Comparison of ENCODE assay signal across 1 cellular context in genomic region chr12:52903855-52904508, GRCh38.
TF ChIP-seq lines count a peak whose summit lies in the region.

No MANE protein-coding gene starts in this region.

TF ChIP-seq in HepG2, 621 proteins besides CTCF, POLR2A, EP300 and RAD21 (continued from another document and continues in another):
- no peak for TF ChIP-seq ZNF512B (CRISPR knock-in tag; IDR thresholded peaks at IDR 0.05; ENCODE audit: borderline replicate concordance)
- TF ChIP-seq ETV5 (CRISPR knock-in tag; IDR thresholded peaks at IDR 0.05; ENCODE audit: borderline replicate concordance): peak; percentile 83; the same call in 1 of the 2 replicates
- TF ChIP-seq ZNF746 (CRISPR knock-in tag; IDR thresholded peaks at IDR 0.05): peak; percentile 45; the same call in 1 of the 2 replicates
- TF ChIP-seq, protein P1, sequence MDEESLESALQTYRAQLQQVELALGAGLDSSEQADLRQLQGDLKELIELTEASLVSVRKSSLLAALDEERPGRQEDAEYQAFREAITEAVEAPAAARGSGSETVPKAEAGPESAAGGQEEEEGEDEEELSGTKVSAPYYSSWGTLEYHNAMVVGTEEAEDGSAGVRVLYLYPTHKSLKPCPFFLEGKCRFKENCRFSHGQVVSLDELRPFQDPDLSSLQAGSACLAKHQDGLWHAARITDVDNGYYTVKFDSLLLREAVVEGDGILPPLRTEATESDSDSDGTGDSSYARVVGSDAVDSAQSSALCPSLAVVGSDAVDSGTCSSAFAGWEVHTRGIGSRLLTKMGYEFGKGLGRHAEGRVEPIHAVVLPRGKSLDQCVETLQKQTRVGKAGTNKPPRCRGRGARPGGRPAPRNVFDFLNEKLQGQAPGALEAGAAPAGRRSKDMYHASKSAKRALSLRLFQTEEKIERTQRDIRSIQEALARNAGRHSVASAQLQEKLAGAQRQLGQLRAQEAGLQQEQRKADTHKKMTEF (CRISPR knock-in tag; IDR thresholded peaks at IDR 0.05): 0 out of 2 replicates have a peak, but pooled peaks have one; percentile 17
- peak; percentile 96 for TF ChIP-seq FOSL1 (CRISPR knock-in tag; IDR thresholded peaks at IDR 0.05; ENCODE audit: borderline replicate concordance)
- TF ChIP-seq, protein P2, sequence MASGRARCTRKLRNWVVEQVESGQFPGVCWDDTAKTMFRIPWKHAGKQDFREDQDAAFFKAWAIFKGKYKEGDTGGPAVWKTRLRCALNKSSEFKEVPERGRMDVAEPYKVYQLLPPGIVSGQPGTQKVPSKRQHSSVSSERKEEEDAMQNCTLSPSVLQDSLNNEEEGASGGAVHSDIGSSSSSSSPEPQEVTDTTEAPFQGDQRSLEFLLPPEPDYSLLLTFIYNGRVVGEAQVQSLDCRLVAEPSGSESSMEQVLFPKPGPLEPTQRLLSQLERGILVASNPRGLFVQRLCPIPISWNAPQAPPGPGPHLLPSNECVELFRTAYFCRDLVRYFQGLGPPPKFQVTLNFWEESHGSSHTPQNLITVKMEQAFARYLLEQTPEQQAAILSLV (CRISPR knock-in tag; IDR thresholded peaks at IDR 0.05; ENCODE audit: borderline replicate concordance): no peak
- no peak for TF ChIP-seq GATAD1 (CRISPR knock-in tag; IDR thresholded peaks at IDR 0.05)
- TF ChIP-seq, protein P3, sequence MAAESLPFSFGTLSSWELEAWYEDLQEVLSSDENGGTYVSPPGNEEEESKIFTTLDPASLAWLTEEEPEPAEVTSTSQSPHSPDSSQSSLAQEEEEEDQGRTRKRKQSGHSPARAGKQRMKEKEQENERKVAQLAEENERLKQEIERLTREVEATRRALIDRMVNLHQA (CRISPR knock-in tag; IDR thresholded peaks at IDR 0.05): no peak
- no peak for TF ChIP-seq WIZ (CRISPR knock-in tag; IDR thresholded peaks at IDR 0.05)
- no peak for TF ChIP-seq TOPORS (CRISPR knock-in tag; IDR thresholded peaks at IDR 0.05)
- TF ChIP-seq SOX13 (IDR thresholded peaks at IDR 0.05): no peak
- TF ChIP-seq SOX13 (CRISPR knock-in tag; conservative IDR thresholded peaks at IDR 0.05 in 1 of 2, IDR thresholded peaks at IDR 0.05 in 1 of 2): peak in 1 of 2 experiments; percentile 34; a peak in 1 of 4 replicates
- TF ChIP-seq ZNF816 (CRISPR knock-in tag; IDR thresholded peaks at IDR 0.05; ENCODE audit: borderline replicate concordance): no peak
- TF ChIP-seq KDM5A (IDR thresholded peaks at IDR 0.05; ENCODE audit: borderline replicate concordance, low read length): no peak; the same call in 1 of the 2 replicates
- peak; percentile 86 for TF ChIP-seq RBM22 (optimal IDR thresholded peaks at IDR 0.05; ENCODE audit: low read length)
- TF ChIP-seq RFX5 (IDR thresholded peaks at IDR 0.05; ENCODE audit: low read depth, low read length): no peak
- 0 out of 2 replicates have a peak, but pooled peaks have one; percentile 4 for TF ChIP-seq CHD4 (IDR thresholded peaks at IDR 0.05; ENCODE audit: borderline replicate concordance, low read length)
- TF ChIP-seq ZNF574 (CRISPR knock-in tag; IDR thresholded peaks at IDR 0.05): peak; percentile 59; the same call in 1 of the 2 replicates
- TF ChIP-seq NCOA2 (CRISPR knock-in tag; IDR thresholded peaks at IDR 0.05): peak; percentile 52
- peak; percentile 68 for TF ChIP-seq NR2F6 (IDR thresholded peaks at IDR 0.05)
- TF ChIP-seq NR2F6 (CRISPR knock-in tag; IDR thresholded peaks at IDR 0.05): peak; percentile 75
- TF ChIP-seq SP5 (CRISPR knock-in tag; IDR thresholded peaks at IDR 0.05; ENCODE audit: borderline replicate concordance, low read depth): peak; percentile 92
- 0 out of 2 replicates have a peak, but pooled peaks have one; percentile 25 for TF ChIP-seq KAT2B (IDR thresholded peaks at IDR 0.05; ENCODE audit: borderline replicate concordance, low read depth, low read length)
- TF ChIP-seq MTF2 (CRISPR knock-in tag; IDR thresholded peaks at IDR 0.05; ENCODE audit: borderline replicate concordance): no peak
- TF ChIP-seq, protein P4, sequence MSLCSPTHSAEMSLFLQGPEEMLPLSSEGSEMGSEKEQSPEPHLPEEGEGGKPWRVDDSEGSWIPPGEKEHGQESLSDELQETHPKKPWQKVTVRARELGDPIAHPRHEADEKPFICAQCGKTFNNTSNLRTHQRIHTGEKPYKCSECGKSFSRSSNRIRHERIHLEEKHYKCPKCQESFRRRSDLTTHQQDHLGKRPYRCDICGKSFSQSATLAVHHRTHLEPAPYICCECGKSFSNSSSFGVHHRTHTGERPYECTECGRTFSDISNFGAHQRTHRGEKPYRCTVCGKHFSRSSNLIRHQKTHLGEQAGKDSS (CRISPR knock-in tag; IDR thresholded peaks at IDR 0.05; ENCODE audit: borderline replicate concordance, low read depth): no peak
- TF ChIP-seq ZBTB10 (CRISPR knock-in tag; IDR thresholded peaks at IDR 0.05; ENCODE audit: borderline replicate concordance): peak; percentile 72; the same call in 1 of the 2 replicates
- peak; percentile 52 for TF ChIP-seq KAT8 (CRISPR knock-in tag; IDR thresholded peaks at IDR 0.05)
- no peak for TF ChIP-seq NFKB2 (CRISPR knock-in tag; IDR thresholded peaks at IDR 0.05; ENCODE audit: borderline replicate concordance)
- TF ChIP-seq ZNF264 (CRISPR knock-in tag; IDR thresholded peaks at IDR 0.05): peak; percentile 64; the same call in 1 of the 2 replicates
- peak; percentile 11; the same call in 1 of the 2 replicates for TF ChIP-seq HOXA5 (CRISPR knock-in tag; IDR thresholded peaks at IDR 0.05)
- no peak for TF ChIP-seq JARID2 (CRISPR knock-in tag; IDR thresholded peaks at IDR 0.05; ENCODE audit: insufficient replicate concordance)
- 0 out of 2 replicates have a peak, but pooled peaks have one; percentile 41 for TF ChIP-seq KLF9 (CRISPR knock-in tag; IDR thresholded peaks at IDR 0.05; ENCODE audit: low read depth)
- peak; percentile 73 for TF ChIP-seq HNF4A (CRISPR knock-in tag; IDR thresholded peaks at IDR 0.05)
- peak; percentile 61; the same call in 1 of the 2 replicates for TF ChIP-seq RNF219 (CRISPR knock-in tag; IDR thresholded peaks at IDR 0.05)
- no peak for TF ChIP-seq KDM6A (CRISPR knock-in tag; IDR thresholded peaks at IDR 0.05; ENCODE audit: low read depth)
- TF ChIP-seq ZNF782 (CRISPR knock-in tag; IDR thresholded peaks at IDR 0.05; ENCODE audit: borderline replicate concordance): no peak
- TF ChIP-seq ZNF703 (CRISPR knock-in tag; IDR thresholded peaks at IDR 0.05; ENCODE audit: borderline replicate concordance): 0 out of 2 replicates have a peak, but pooled peaks have one; percentile 12
- no peak for TF ChIP-seq GABPA (IDR thresholded peaks at IDR 0.05; ENCODE audit: low read depth, low read length)
- TF ChIP-seq GABPA (CRISPR knock-in tag; IDR thresholded peaks at IDR 0.05; ENCODE audit: low read depth): peak; percentile 40; the same call in 1 of the 2 replicates
- 0 out of 2 replicates have a peak, but pooled peaks have one; percentile 22 for TF ChIP-seq TAF1 (CRISPR knock-in tag; IDR thresholded peaks at IDR 0.05)
- 0 out of 2 replicates have a peak, but pooled peaks have one; percentile 16 for TF ChIP-seq NFIC (IDR thresholded peaks at IDR 0.05; ENCODE audit: low read length)
- TF ChIP-seq, protein P5, sequence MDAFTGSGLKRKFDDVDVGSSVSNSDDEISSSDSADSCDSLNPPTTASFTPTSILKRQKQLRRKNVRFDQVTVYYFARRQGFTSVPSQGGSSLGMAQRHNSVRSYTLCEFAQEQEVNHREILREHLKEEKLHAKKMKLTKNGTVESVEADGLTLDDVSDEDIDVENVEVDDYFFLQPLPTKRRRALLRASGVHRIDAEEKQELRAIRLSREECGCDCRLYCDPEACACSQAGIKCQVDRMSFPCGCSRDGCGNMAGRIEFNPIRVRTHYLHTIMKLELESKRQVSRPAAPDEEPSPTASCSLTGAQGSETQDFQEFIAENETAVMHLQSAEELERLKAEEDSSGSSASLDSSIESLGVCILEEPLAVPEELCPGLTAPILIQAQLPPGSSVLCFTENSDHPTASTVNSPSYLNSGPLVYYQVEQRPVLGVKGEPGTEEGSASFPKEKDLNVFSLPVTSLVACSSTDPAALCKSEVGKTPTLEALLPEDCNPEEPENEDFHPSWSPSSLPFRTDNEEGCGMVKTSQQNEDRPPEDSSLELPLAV (CRISPR knock-in tag; conservative IDR thresholded peaks at IDR 0.05; ENCODE audit: low read depth): no peak
- no peak for TF ChIP-seq ZNF761 (CRISPR knock-in tag; conservative IDR thresholded peaks at IDR 0.05)
- no peak for TF ChIP-seq SMARCE1 (IDR thresholded peaks at IDR 0.05; ENCODE audit: borderline replicate concordance)
- TF ChIP-seq, protein P6, sequence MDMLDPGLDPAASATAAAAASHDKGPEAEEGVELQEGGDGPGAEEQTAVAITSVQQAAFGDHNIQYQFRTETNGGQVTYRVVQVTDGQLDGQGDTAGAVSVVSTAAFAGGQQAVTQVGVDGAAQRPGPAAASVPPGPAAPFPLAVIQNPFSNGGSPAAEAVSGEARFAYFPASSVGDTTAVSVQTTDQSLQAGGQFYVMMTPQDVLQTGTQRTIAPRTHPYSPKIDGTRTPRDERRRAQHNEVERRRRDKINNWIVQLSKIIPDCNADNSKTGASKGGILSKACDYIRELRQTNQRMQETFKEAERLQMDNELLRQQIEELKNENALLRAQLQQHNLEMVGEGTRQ (IDR thresholded peaks at IDR 0.05; ENCODE audit: low read depth, low read length): no peak
- TF ChIP-seq, protein P6 (CRISPR knock-in tag; IDR thresholded peaks at IDR 0.05; ENCODE audit: borderline replicate concordance): no peak
